Comparison of ENCODE assay signal across 22 cellular contexts in the genomic region with DNA sequence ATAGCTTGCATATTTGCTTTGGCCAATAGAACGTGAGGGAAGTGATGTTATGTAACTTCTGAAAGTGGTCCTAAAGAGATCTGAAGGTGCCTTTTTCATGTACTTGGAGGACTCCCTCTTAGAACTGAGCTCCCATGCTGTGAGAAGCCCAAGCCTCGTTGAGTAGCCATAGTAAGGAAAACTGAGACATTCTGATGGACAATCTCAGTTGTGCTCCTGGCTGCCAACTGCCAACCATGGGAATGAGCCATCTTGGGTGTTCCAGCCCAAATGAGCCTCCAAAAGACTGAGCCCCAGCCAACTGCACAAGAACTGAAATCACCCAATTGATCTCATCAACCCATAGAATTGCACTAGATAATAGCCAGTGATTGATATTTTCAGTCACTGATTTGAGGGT.
DNase-seq lines count a peak whose midpoint lies in the region; ATAC-seq lines count a peak whose summit lies in the region.
"Had no signal": no experiment of that assay in that cellular context is flagged by ENCODE, and none has a peak within 500 bp of the region (broad histone marks: within the 10 kb centered on the region; RNA-seq: fewer than 3 reads in every experiment).

No MANE protein-coding gene starts in this region.

- no peaks in the 10 kb centered on the region for H3K4me1 ChIP-seq in aorta (ENCODE audit: control insufficient read depth in 1 of 2, insufficient read depth in 2 of 2, low read length in 2 of 2)
- H3K4me1 ChIP-seq: Caco-2, SJCRH30 had no signal

- no peak overlapping the region for H3K4me3 ChIP-seq in aorta (ENCODE audit: low read length in 2 of 2)
- H3K4me3 ChIP-seq: SJCRH30 had no signal

- H3K4me1 Mint-ChIP-seq in activated CD4-positive, alpha-beta T cell treated with anti-CD3 and anti-CD28 coated beads, Interleukin-2, amount 10 ng/mL, durations not matched to agents 24 days and 14 days: peaks cover 38% of the 10 kb centered on the region
- H3K4me1 Mint-ChIP-seq in activated naive CD4-positive, alpha-beta T cell treated with anti-CD3 and anti-CD28 coated beads, Interleukin-2, amount 50 U/mL, for 24 hours: peaks cover 69% of the 10 kb centered on the region
- H3K4me1 Mint-ChIP-seq in activated naive CD4-positive, alpha-beta T cell treated with anti-CD3 and anti-CD28 coated beads, Interleukin-2, amount 10 ng/mL, durations not matched to agents 7 days and 5 days: peaks cover 7% of the 10 kb centered on the region
- peaks cover 45% of the 10 kb centered on the region for H3K4me1 Mint-ChIP-seq in activated naive CD8-positive, alpha-beta T cell treated with anti-CD3 and anti-CD28 coated beads for 36 hours

- no peak overlapping the region for H3K27ac ChIP-seq in aorta (ENCODE audit: low read depth in 1 of 2, low read length in 2 of 2)
- H3K27ac ChIP-seq: SJCRH30 had no signal

- 60 to 70% methylated on average over 2 of the region's 2 CpGs for WGBS in aorta, 2 donors

- no peaks in the 10 kb centered on the region for H3K27me3 Mint-ChIP-seq in activated CD4-positive, alpha-beta T cell treated with anti-CD3 and anti-CD28 coated beads, Interleukin-2, amount 10 ng/mL, durations not matched to agents 24 days and 14 days
- no peaks in the 10 kb centered on the region for H3K27me3 Mint-ChIP-seq in activated naive CD4-positive, alpha-beta T cell treated with anti-CD3 and anti-CD28 coated beads, Interleukin-2, amount 50 U/mL, for 24 hours
- H3K27me3 Mint-ChIP-seq in activated naive CD4-positive, alpha-beta T cell treated with anti-CD3 and anti-CD28 coated beads, Interleukin-2, amount 10 ng/mL, durations not matched to agents 7 days and 5 days: no peaks in the 10 kb centered on the region
- H3K27me3 Mint-ChIP-seq in activated naive CD8-positive, alpha-beta T cell treated with anti-CD3 and anti-CD28 coated beads for 36 hours: no peaks in the 10 kb centered on the region
- H3K27me3 Mint-ChIP-seq: CD4-positive, alpha-beta memory T cell had no signal

- peak overlapping the region; percentile 6 for H3K27ac Mint-ChIP-seq in activated CD4-positive, alpha-beta T cell treated with anti-CD3 and anti-CD28 coated beads, Interleukin-2, amount 10 ng/mL, durations not matched to agents 24 days and 14 days
- peak overlapping the region; percentile 93 for H3K27ac Mint-ChIP-seq in activated naive CD4-positive, alpha-beta T cell treated with anti-CD3 and anti-CD28 coated beads, Interleukin-2, amount 50 U/mL, for 24 hours
- H3K27ac Mint-ChIP-seq in activated naive CD4-positive, alpha-beta T cell treated with anti-CD3 and anti-CD28 coated beads, Interleukin-2, amount 10 ng/mL, durations not matched to agents 7 days and 5 days: no peak overlapping the region
- peak overlapping the region; percentile 61 for H3K27ac Mint-ChIP-seq in activated naive CD8-positive, alpha-beta T cell treated with anti-CD3 and anti-CD28 coated beads for 36 hours
- H3K27ac Mint-ChIP-seq: CD4-positive, alpha-beta memory T cell had no signal

- intact Hi-C loops in activated CD4-positive, alpha-beta T cell treated with anti-CD3 and anti-CD28 coated beads, Interleukin-2, amount 10 ng/mL, durations not matched to agents 24 days and 14 days (cut with micrococcal nuclease): loop anchor here (10.0 kb wide), 1 partner anchor 234 kb away; the partner anchor contains the start of genes ATP5PF and GABPA
- intact Hi-C loops in aorta (cut with DNase I): no loop called here

- ATAC-seq in aorta (ENCODE audit: low FRiP score): no peak

- no peak for DNase-seq in activated CD4-positive, alpha-beta T cell treated with anti-CD3 and anti-CD28 coated beads, Interleukin-2, amount 10 ng/mL, durations not matched to agents 24 days and 14 days
- DNase-seq in activated CD4-positive, alpha-beta T cell treated with anti-CD3 and anti-CD28 coated beads, Interleukin-2, amount 50 U/mL, for 1 hour: no peak
- DNase-seq in activated naive CD4-positive, alpha-beta T cell treated with anti-CD3 and anti-CD28 coated beads, Interleukin-2, amount 10 ng/mL, durations not matched to agents 7 days and 5 days: no peak
- DNase-seq in activated naive CD8-positive, alpha-beta T cell treated with anti-CD3 and anti-CD28 coated beads for 36 hours: no peak
- DNase-seq in NCI-H1436 (lab: John Stamatoyannopoulos, UW): no peak
- no peak for DNase-seq in aorta
- DNase-seq: 8988T; Caco-2; CD4-positive, alpha-beta memory T cell; DMS 273 treated with DMSO at 0.1 percent for 48 hours; DMS79 treated with DMSO at 0.1 percent for 48 hours; H7; Karpas-422; MV-4-11; NCI-H1105 treated with DMSO at 0.1 percent for 48 hours; NCI-H1694; NCI-H446; NCI-H526 treated with DMSO at 0.1 percent for 48 hours; OCI-M1; SJCRH30 had no signal

- no peaks in the 10 kb centered on the region for H3K27me3 ChIP-seq in aorta (ENCODE audit: control insufficient read depth in 1 of 2, insufficient read depth in 2 of 2, low read length in 1 of 2)
- H3K27me3 ChIP-seq: BLaER1 treated with 17β-estradiol and CSF1 and Interleukin-3, amounts not matched to agents 10 nM and 100 nM; SJCRH30 had no signal

- H3K36me3 ChIP-seq in aorta (ENCODE audit: control insufficient read depth in 1 of 2, insufficient read depth in 2 of 2, low read length in 1 of 2): no peaks in the 10 kb centered on the region
- H3K36me3 ChIP-seq: SJCRH30 had no signal

- peak overlapping the region; percentile 29 for H3K4me3 Mint-ChIP-seq in activated CD4-positive, alpha-beta T cell treated with anti-CD3 and anti-CD28 coated beads, Interleukin-2, amount 10 ng/mL, durations not matched to agents 24 days and 14 days
- H3K4me3 Mint-ChIP-seq in activated naive CD4-positive, alpha-beta T cell treated with anti-CD3 and anti-CD28 coated beads, Interleukin-2, amount 50 U/mL, for 24 hours: peak overlapping the region; percentile 82
- no peak overlapping the region for H3K4me3 Mint-ChIP-seq in activated naive CD4-positive, alpha-beta T cell treated with anti-CD3 and anti-CD28 coated beads, Interleukin-2, amount 10 ng/mL, durations not matched to agents 7 days and 5 days
- no peak overlapping the region for H3K4me3 Mint-ChIP-seq in activated naive CD8-positive, alpha-beta T cell treated with anti-CD3 and anti-CD28 coated beads for 36 hours
- H3K4me3 Mint-ChIP-seq: CD4-positive, alpha-beta memory T cell had no signal

- CTCF ChIA-PET in activated naive CD4-positive, alpha-beta T cell treated with anti-CD3 and anti-CD28 coated beads, Interleukin-2, amount 10 ng/mL, durations not matched to agents 7 days and 5 days (lab: Charles Lee): no interaction called here

- peaks cover 41% of the 10 kb centered on the region for H3K36me3 Mint-ChIP-seq in activated CD4-positive, alpha-beta T cell treated with anti-CD3 and anti-CD28 coated beads, Interleukin-2, amount 10 ng/mL, durations not matched to agents 24 days and 14 days (ENCODE audit: low read depth)
- H3K36me3 Mint-ChIP-seq in activated naive CD4-positive, alpha-beta T cell treated with anti-CD3 and anti-CD28 coated beads, Interleukin-2, amount 50 U/mL, for 24 hours: peaks cover 25% of the 10 kb centered on the region
- no peaks in the 10 kb centered on the region for H3K36me3 Mint-ChIP-seq in activated naive CD4-positive, alpha-beta T cell treated with anti-CD3 and anti-CD28 coated beads, Interleukin-2, amount 10 ng/mL, durations not matched to agents 7 days and 5 days
- H3K36me3 Mint-ChIP-seq in activated naive CD8-positive, alpha-beta T cell treated with anti-CD3 and anti-CD28 coated beads for 36 hours: peaks cover 75% of the 10 kb centered on the region
- H3K36me3 Mint-ChIP-seq: CD4-positive, alpha-beta memory T cell had no signal

- peaks cover 24% of the 10 kb centered on the region for H3K9me3 Mint-ChIP-seq in activated CD4-positive, alpha-beta T cell treated with anti-CD3 and anti-CD28 coated beads, Interleukin-2, amount 10 ng/mL, durations not matched to agents 24 days and 14 days
- H3K9me3 Mint-ChIP-seq in activated naive CD4-positive, alpha-beta T cell treated with anti-CD3 and anti-CD28 coated beads, Interleukin-2, amount 50 U/mL, for 24 hours: peaks cover 20% of the 10 kb centered on the region
- H3K9me3 Mint-ChIP-seq in activated naive CD4-positive, alpha-beta T cell treated with anti-CD3 and anti-CD28 coated beads, Interleukin-2, amount 10 ng/mL, durations not matched to agents 7 days and 5 days: peaks cover 14% of the 10 kb centered on the region
- peaks cover 44% of the 10 kb centered on the region for H3K9me3 Mint-ChIP-seq in activated naive CD8-positive, alpha-beta T cell treated with anti-CD3 and anti-CD28 coated beads for 36 hours

- peaks cover 3% of the 10 kb centered on the region for H3K9me3 ChIP-seq in aorta (ENCODE audit: control insufficient read depth, low read length)
- H3K9me3 ChIP-seq: Caco-2, SJCRH30 had no signal

Comparison
In these comparisons a context has a peak if more than half of its experiments do, and no peak if none do; other contexts are left out.
1. H3K4me3 Mint-ChIP-seq: peak in activated CD4-positive, alpha-beta T cell treated with anti-CD3 and anti-CD28 coated beads, Interleukin-2, amount 10 ng/mL, durations not matched to agents 24 days and 14 days (single experiment) and activated naive CD4-positive, alpha-beta T cell treated with anti-CD3 and anti-CD28 coated beads, Interleukin-2, amount 50 U/mL, for 24 hours (single experiment); none in activated naive CD4-positive, alpha-beta T cell treated with anti-CD3 and anti-CD28 coated beads, Interleukin-2, amount 10 ng/mL, durations not matched to agents 7 days and 5 days (single experiment) and activated naive CD8-positive, alpha-beta T cell treated with anti-CD3 and anti-CD28 coated beads for 36 hours (single experiment).